ENCODE assay signal across 31 cellular contexts in the genomic region with DNA sequence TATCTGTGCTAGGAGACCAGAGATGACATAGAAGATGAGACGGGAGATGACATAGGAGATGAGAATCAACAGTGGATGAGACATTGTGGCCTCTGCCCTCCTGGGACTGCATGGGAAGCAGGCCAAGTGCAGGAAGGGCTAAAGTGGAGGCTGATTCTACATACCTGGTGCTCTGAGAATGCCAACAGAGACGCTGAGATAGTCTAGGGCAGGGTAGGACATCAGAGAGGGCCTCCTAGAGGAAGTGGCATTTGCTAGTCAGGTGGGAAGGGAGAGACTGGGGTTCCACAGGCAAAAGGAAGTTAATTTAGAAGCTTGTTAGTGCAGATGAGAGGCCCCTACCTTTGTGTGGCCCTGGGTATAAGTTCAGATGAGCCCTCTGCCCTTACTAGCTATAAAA.
"Had no signal": no experiment of that assay in that cellular context is flagged by ENCODE, and none has a peak within 500 bp of the region (broad histone marks: within the 10 kb centered on the region; RNA-seq: fewer than 3 reads in every experiment).

No MANE protein-coding gene starts in this region.

- H3K4me3 ChIP-seq: adrenal gland, ascending aorta, body of pancreas, breast epithelium, cardiac muscle cell had no signal

- H3K27ac ChIP-seq: adrenal gland, ascending aorta, body of pancreas, brain microvascular endothelial cell, breast epithelium, cardiac muscle cell had no signal

- H3K9me3 ChIP-seq: adrenal gland, ascending aorta, body of pancreas, breast epithelium had no signal

- H3K4me1 ChIP-seq: adrenal gland, ascending aorta, body of pancreas, breast epithelium had no signal

- ATAC-seq: activated naive CD4-positive, alpha-beta T cell treated with anti-CD3 and anti-CD28 coated beads, Interleukin-2, amount 50 U/mL, for 72 hours; activated naive CD8-positive, alpha-beta T cell treated with anti-CD3 and anti-CD28 coated beads, Interleukin-2, amount 50 U/mL, for 24 hours; activated T-cell treated with anti-CD3 and anti-CD28 coated beads, Interleukin-2, amount 50 U/mL, for 4 hours; activated T-cell treated with anti-CD3 and anti-CD28 coated beads, Interleukin-2, amount 50 U/mL, for 72 hours; activated T-helper 17 cell treated with anti-CD3 and anti-CD28 coated beads, Interleukin-2, amount 50 U/mL, for 72 hours; body of pancreas had no signal

- H3K27me3 ChIP-seq: adrenal gland, ascending aorta, body of pancreas, brain microvascular endothelial cell, cardiac muscle cell had no signal

- DNase-seq: activated effector memory CD4-positive, alpha-beta T cell treated with anti-CD3 and anti-CD28 coated beads, Interleukin-2, amount 50 U/mL, for 16 hours; activated effector memory CD4-positive, alpha-beta T cell treated with Interleukin-2 at 50 U/mL for 16 hours; activated gamma-delta T cell; activated gamma-delta T cell treated with Interleukin-2 at 50 U/mL for 16 hours; activated naive CD4-positive, alpha-beta T cell; activated naive CD4-positive, alpha-beta T cell treated with anti-CD3 and anti-CD28 coated beads for 36 hours; activated naive CD4-positive, alpha-beta T cell treated with anti-CD3 and anti-CD28 coated beads, Interleukin-2, amount 10 ng/mL, durations not matched to agents 7 days and 5 days; activated naive CD4-positive, alpha-beta T cell treated with anti-CD3 and anti-CD28 coated beads, Interleukin-2, amount 50 U/mL, for 16 hours; activated naive CD4-positive, alpha-beta T cell treated with Interleukin-2 at 50 U/mL for 16 hours; activated naive CD8-positive, alpha-beta T cell treated with anti-CD3 and anti-CD28 coated beads for 36 hours; activated naive CD8-positive, alpha-beta T cell treated with anti-CD3 and anti-CD28 coated beads, Interleukin-2, amount 10 ng/mL, durations not matched to agents 7 days and 5 days; activated naive CD8-positive, alpha-beta T cell treated with anti-CD3 and anti-CD28 coated beads, Interleukin-2, amount 50 U/mL, for 24 hours; activated T-cell treated with anti-CD3 and anti-CD28 coated beads, Interleukin-2, amount 50 U/mL, for 24 hours; activated T-cell treated with anti-CD3 and anti-CD28 coated beads, Interleukin-2, amount 50 U/mL, for 4 hours; activated T-cell treated with anti-CD3 and anti-CD28 coated beads, Interleukin-2, amount 50 U/mL, for 48 hours; activated T-cell treated with anti-CD3 and anti-CD28 coated beads, Interleukin-2, amount 50 U/mL, for 72 hours; adrenal gland; amniotic stem cell; amygdala; anterior cingulate cortex; aorta; body of pancreas; brain microvascular endothelial cell; caudate nucleus; central memory CD4-positive, alpha-beta T cell; cerebellar nuclear complex had no signal

- H3K36me3 ChIP-seq: adrenal gland, ascending aorta, brain microvascular endothelial cell, breast epithelium, cardiac muscle cell had no signal
